ENCODE assay signal across 7 cellular contexts in the genomic region with DNA sequence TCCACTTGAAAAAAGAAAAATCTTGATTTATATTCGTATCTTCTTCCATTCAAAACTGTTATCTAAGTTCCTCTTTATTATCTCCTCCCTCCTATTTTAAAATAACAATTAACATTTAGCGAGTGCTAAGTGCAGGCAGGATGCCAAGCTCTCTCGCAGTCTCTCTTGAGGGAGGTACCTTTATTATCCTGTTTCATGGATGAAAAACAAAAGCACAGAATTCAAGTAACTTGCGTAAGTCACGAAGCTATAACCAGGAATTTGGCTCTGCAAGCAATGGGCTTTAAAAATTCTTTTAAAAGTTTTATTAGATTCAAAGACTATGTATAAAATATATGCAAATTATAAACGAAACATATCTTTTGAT.
DNase-seq lines count a peak whose midpoint lies in the region; TF ChIP-seq lines count a peak whose summit lies in the region.

No MANE protein-coding gene starts in this region.

- peak overlapping the region; percentile 90 to 99 for H3K27ac ChIP-seq in ascending aorta

- intact Hi-C loops in ascending aorta (cut with DNase I) = loop anchor here (2.0 to 5.0 kb wide), 4 partner anchors 57 to 1046 kb away; no protein-coding TSS in a partner anchor

- H3K4me3 ChIP-seq in GM12864 (ENCODE audit: low read depth, low read length) = peak overlapping the region; percentile 60; the same call in 1 of the 2 replicates
- peak overlapping the region; percentile 81 to 93 for H3K4me3 ChIP-seq in ascending aorta

- H3K27me3 ChIP-seq in ascending aorta = no peaks in the 10 kb centered on the region

- DNase-seq in GM12864 (ENCODE audit: low read depth) (no peak), NCI-H2029 treated with DMSO at 0.1 percent for 48 hours (lab: John Stamatoyannopoulos, UW) (peak; percentile 78), ascending aorta (ENCODE audit: low spot score in 2 of 2) (no peak), inferior parietal cortex (ENCODE audit: extremely low spot score) (peak; percentile 58), superior temporal gyrus (ENCODE audit: extremely low spot score) (peak; percentile 76), GF-D8 (lab: John Stamatoyannopoulos, UW) (no peak)
- DNase-seq in effector CD4-positive, alpha-beta T cell = no peak

- H3K36me3 ChIP-seq in ascending aorta = no peaks in the 10 kb centered on the region

- H3K4me1 ChIP-seq in ascending aorta = peaks cover 0 to 5% of the 10 kb centered on the region in 2 donors

- no peaks in the 10 kb centered on the region for H3K9me3 ChIP-seq in ascending aorta

- TF ChIP-seq CTCF in GM12864 (IDR thresholded peaks at IDR 0.05; ENCODE audit: low read depth, low read length, missing control alignments) = no peak
- TF ChIP-seq CTCF in ascending aorta (IDR thresholded peaks at IDR 0.05) = no peak

Comparison
In these comparisons a context has a peak if more than half of its experiments do, and no peak if none do; other contexts are left out.
1. DNase-seq: peak in NCI-H2029 treated with DMSO at 0.1 percent for 48 hours (single experiment), inferior parietal cortex (single experiment) and superior temporal gyrus (single experiment); none in GM12864 (single experiment), ascending aorta (0 of 2), GF-D8 (single experiment) and effector CD4-positive, alpha-beta T cell (single experiment).